ENCODE assay signal across 1 cellular context in the genomic region with DNA sequence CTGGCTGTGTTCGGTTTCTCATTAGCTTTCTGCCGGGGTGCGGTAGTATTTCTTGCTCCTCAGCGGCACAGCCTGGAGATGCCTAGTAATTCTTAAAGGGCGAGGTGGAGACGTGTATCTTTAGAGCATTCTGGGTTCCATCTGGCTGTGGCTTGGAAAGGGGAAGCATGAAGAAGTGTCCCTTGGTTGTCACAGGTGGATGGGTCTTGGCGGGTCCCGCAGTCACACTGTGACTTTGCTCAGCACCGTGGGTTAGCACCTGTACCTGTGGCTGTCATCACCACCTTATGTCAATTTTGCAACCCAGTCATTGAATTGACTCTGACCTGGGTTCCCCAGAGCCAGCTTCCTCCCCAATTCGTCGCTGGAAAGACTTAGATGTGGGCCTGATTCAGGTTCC.
TF ChIP-seq lines count a peak whose summit lies in the region.

No MANE protein-coding gene starts in this region.

TF ChIP-seq in IMR-90, 13 proteins besides CTCF, POLR2A, EP300 and RAD21:
- TF ChIP-seq CEBPB (IDR thresholded peaks at IDR 0.05; ENCODE audit: low read depth, low read length), result no peak
- no peak for TF ChIP-seq NFE2L2 (IDR thresholded peaks at IDR 0.05; ENCODE audit: low read depth, low read length)
- TF ChIP-seq, protein P1, sequence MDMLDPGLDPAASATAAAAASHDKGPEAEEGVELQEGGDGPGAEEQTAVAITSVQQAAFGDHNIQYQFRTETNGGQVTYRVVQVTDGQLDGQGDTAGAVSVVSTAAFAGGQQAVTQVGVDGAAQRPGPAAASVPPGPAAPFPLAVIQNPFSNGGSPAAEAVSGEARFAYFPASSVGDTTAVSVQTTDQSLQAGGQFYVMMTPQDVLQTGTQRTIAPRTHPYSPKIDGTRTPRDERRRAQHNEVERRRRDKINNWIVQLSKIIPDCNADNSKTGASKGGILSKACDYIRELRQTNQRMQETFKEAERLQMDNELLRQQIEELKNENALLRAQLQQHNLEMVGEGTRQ (IDR thresholded peaks at IDR 0.05; ENCODE audit: low read depth, low read length), result no peak
- TF ChIP-seq MAZ (IDR thresholded peaks at IDR 0.05; ENCODE audit: borderline replicate concordance, low read depth, low read length), result no peak
- TF ChIP-seq SMC3 (IDR thresholded peaks at IDR 0.05; ENCODE audit: low read depth, low read length), result no peak
- no peak for TF ChIP-seq CHD1 (IDR thresholded peaks at IDR 0.05; ENCODE audit: low read depth, low read length)
- TF ChIP-seq MAFK (IDR thresholded peaks at IDR 0.05; ENCODE audit: low read depth, low read length), result no peak
- TF ChIP-seq RCOR1 (IDR thresholded peaks at IDR 0.05; ENCODE audit: insufficient replicate concordance, low read length), result no peak
- TF ChIP-seq, protein P2, sequence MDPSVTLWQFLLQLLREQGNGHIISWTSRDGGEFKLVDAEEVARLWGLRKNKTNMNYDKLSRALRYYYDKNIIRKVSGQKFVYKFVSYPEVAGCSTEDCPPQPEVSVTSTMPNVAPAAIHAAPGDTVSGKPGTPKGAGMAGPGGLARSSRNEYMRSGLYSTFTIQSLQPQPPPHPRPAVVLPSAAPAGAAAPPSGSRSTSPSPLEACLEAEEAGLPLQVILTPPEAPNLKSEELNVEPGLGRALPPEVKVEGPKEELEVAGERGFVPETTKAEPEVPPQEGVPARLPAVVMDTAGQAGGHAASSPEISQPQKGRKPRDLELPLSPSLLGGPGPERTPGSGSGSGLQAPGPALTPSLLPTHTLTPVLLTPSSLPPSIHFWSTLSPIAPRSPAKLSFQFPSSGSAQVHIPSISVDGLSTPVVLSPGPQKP (IDR thresholded peaks at IDR 0.05; ENCODE audit: borderline replicate concordance, low read depth, low read length), result no peak
- no peak for TF ChIP-seq FOS (IDR thresholded peaks at IDR 0.05; ENCODE audit: low read depth, low read length)
- no peak for TF ChIP-seq BHLHE40 (IDR thresholded peaks at IDR 0.05; ENCODE audit: low read depth, low read length)
